1 cellular context compared by ENCODE assay signal in the genomic region with DNA sequence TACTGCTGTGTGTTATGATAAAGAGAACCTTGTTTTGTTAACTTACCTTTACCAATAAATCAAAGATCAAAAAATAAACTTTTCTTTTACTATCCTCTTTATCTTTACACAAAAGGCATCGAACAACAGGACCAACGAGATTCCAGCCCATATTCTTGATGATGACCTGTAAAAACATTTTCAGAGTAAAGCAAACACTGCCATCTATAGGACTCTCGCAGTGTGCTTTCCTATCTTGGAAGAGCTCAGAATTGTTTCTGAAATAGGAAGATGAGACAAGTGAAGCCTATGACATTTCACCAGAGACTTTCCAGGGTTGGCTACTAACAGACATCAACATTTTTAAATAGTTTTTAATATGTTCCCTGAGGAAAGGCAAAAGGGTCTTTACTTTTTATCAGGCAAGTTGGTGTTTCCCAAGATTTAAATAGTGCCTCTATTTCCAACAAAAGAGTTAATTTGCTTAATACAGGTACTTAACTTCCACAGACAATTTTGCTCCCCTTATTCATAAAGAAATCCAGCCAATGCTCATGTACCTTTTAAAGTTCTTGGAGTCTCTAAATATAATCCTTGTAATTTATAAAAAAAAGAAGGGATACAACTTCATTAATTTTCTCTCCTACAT.
TF ChIP-seq lines count a peak whose summit lies in the region.

No MANE protein-coding gene starts in this region.

TF ChIP-seq in SK-N-SH treated with all-trans-retinoic acid at 6 μM for 48 hours, 23 proteins besides CTCF, POLR2A, EP300 and RAD21 (continued from another document):
- TF ChIP-seq, protein P1, sequence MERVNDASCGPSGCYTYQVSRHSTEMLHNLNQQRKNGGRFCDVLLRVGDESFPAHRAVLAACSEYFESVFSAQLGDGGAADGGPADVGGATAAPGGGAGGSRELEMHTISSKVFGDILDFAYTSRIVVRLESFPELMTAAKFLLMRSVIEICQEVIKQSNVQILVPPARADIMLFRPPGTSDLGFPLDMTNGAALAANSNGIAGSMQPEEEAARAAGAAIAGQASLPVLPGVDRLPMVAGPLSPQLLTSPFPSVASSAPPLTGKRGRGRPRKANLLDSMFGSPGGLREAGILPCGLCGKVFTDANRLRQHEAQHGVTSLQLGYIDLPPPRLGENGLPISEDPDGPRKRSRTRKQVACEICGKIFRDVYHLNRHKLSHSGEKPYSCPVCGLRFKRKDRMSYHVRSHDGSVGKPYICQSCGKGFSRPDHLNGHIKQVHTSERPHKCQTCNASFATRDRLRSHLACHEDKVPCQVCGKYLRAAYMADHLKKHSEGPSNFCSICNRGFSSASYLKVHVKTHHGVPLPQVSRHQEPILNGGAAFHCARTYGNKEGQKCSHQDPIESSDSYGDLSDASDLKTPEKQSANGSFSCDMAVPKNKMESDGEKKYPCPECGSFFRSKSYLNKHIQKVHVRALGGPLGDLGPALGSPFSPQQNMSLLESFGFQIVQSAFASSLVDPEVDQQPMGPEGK (CRISPR knock-in tag; IDR thresholded peaks at IDR 0.05; ENCODE audit: borderline replicate concordance), result no peak
- TF ChIP-seq, protein P2, sequence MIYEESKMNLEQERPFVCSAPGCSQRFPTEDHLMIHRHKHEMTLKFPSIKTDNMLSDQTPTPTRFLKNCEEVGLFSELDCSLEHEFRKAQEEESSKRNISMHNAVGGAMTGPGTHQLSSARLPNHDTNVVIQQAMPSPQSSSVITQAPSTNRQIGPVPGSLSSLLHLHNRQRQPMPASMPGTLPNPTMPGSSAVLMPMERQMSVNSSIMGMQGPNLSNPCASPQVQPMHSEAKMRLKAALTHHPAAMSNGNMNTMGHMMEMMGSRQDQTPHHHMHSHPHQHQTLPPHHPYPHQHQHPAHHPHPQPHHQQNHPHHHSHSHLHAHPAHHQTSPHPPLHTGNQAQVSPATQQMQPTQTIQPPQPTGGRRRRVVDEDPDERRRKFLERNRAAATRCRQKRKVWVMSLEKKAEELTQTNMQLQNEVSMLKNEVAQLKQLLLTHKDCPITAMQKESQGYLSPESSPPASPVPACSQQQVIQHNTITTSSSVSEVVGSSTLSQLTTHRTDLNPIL (CRISPR knock-in tag; IDR thresholded peaks at IDR 0.05; ENCODE audit: low read depth), result no peak
- TF ChIP-seq ISL1 (CRISPR knock-in tag; IDR thresholded peaks at IDR 0.05) (no peak), RARB (CRISPR knock-in tag; IDR thresholded peaks at IDR 0.05) (no peak), ARNTL (CRISPR knock-in tag; IDR thresholded peaks at IDR 0.05; ENCODE audit: borderline replicate concordance, low read depth) (no peak), GLIS3 (CRISPR knock-in tag; IDR thresholded peaks at IDR 0.05) (no peak), ZC3H10 (CRISPR knock-in tag; IDR thresholded peaks at IDR 0.05) (no peak), PPARA (CRISPR knock-in tag; IDR thresholded peaks at IDR 0.05; ENCODE audit: borderline replicate concordance) (no peak), ZNF70 (CRISPR knock-in tag; IDR thresholded peaks at IDR 0.05) (no peak), ZFP30 (CRISPR knock-in tag; IDR thresholded peaks at IDR 0.05) (no peak), ZFP3 (CRISPR knock-in tag; IDR thresholded peaks at IDR 0.05) (no peak), CSDC2 (CRISPR knock-in tag; IDR thresholded peaks at IDR 0.05) (no peak), TCF4 (CRISPR knock-in tag; IDR thresholded peaks at IDR 0.05; ENCODE audit: borderline replicate concordance) (no peak)
- TF ChIP-seq, protein P3, sequence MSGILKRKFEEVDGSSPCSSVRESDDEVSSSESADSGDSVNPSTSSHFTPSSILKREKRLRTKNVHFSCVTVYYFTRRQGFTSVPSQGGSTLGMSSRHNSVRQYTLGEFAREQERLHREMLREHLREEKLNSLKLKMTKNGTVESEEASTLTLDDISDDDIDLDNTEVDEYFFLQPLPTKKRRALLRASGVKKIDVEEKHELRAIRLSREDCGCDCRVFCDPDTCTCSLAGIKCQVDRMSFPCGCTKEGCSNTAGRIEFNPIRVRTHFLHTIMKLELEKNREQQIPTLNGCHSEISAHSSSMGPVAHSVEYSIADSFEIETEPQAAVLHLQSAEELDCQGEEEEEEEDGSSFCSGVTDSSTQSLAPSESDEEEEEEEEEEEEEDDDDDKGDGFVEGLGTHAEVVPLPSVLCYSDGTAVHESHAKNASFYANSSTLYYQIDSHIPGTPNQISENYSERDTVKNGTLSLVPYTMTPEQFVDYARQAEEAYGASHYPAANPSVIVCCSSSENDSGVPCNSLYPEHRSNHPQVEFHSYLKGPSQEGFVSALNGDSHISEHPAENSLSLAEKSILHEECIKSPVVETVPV (CRISPR knock-in tag; IDR thresholded peaks at IDR 0.05), result no peak
- TF ChIP-seq, protein P4, sequence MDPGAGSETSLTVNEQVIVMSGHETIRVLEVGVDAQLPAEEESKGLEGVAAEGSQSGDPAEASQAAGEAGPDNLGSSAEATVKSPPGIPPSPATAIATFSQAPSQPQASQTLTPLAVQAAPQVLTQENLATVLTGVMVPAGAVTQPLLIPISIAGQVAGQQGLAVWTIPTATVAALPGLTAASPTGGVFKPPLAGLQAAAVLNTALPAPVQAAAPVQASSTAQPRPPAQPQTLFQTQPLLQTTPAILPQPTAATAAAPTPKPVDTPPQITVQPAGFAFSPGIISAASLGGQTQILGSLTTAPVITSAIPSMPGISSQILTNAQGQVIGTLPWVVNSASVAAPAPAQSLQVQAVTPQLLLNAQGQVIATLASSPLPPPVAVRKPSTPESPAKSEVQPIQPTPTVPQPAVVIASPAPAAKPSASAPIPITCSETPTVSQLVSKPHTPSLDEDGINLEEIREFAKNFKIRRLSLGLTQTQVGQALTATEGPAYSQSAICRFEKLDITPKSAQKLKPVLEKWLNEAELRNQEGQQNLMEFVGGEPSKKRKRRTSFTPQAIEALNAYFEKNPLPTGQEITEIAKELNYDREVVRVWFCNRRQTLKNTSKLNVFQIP (CRISPR knock-in tag; IDR thresholded peaks at IDR 0.05; ENCODE audit: borderline replicate concordance, low read depth), result no peak
